ENCODE assay signal across 8 cellular contexts in genomic region chr19:32652893-32653625, GRCh38. TPM values are rescaled to one million over a fixed set of nuclear protein-coding genes. Genes with fewer than 3 reads are reported as not detected.
DNase-seq lines count a peak whose midpoint lies in the region; ATAC-seq and TF ChIP-seq lines count a peak whose summit lies in the region.

No MANE protein-coding gene starts in this region.

- peaks cover 8% of the 10 kb centered on the region for H3K36me3 Mint-ChIP-seq in type B pancreatic cell

- no peak overlapping the region for H3K27ac Mint-ChIP-seq in type B pancreatic cell

- peaks cover 6% of the 10 kb centered on the region for H3K4me1 Mint-ChIP-seq in type B pancreatic cell (ENCODE audit: unreplicated experiment)

- H3K4me3 Mint-ChIP-seq in type B pancreatic cell, result peak overlapping the region; percentile 47

- no peak for TF ChIP-seq CTCF in type B pancreatic cell (conservative IDR thresholded peaks at IDR 0.05)

- H3K9me3 Mint-ChIP-seq in type B pancreatic cell, result no peaks in the 10 kb centered on the region

- peak; percentile 29 to 71 (median 33) for DNase-seq in NCI-H1417 (lab: John Stamatoyannopoulos, UW)
- DNase-seq in NCI-H1417 treated with DMSO at 0.1 percent for 48 hours (lab: John Stamatoyannopoulos, UW), result no peak
- peak; percentile 92 for DNase-seq in left lobe of liver (ENCODE audit: low spot score)
- no peak for DNase-seq in type B pancreatic cell (ENCODE audit: extremely low spot score, unreplicated experiment)
- no peak for DNase-seq in MV-4-11 (lab: John Stamatoyannopoulos, UW)
- DNase-seq in stimulated activated CD4-positive, alpha-beta T cell treated with anti-CD3 and anti-CD28 coated beads, Interleukin-1b, Interleukin-23, amount 100 ng/mL, for 48 hours, result no peak
- no peak for DNase-seq in activated CD4-positive, CD25-positive, alpha-beta regulatory T cell (lab: John Stamatoyannopoulos, UW)

- H3K27ac ChIP-seq in cingulate gyrus (ENCODE audit: low read depth, low read length), result peak overlapping the region; percentile 60

- H3K27me3 Mint-ChIP-seq in type B pancreatic cell, result no peaks in the 10 kb centered on the region

- ATAC-seq in left lobe of liver, result peak; percentile 66

RNA-seq across cellular contexts. Expression of gene ANKRD27, which starts 21.9 kb away (rescaled TPM):
- total RNA-seq in left lobe of liver, result 8.4 TPM
- total RNA-seq in type B pancreatic cell (ENCODE audit: low replicate concordance), result 37.0 and 40.2 TPM in 2 replicates

RNA-seq across cellular contexts. Expression of gene RGS9BP, which starts 22.6 kb away (rescaled TPM):
- total RNA-seq in left lobe of liver (0.10 TPM), type B pancreatic cell (ENCODE audit: low replicate concordance) (1.4 TPM in 2 replicates)

RNA-seq across cellular contexts. Expression of gene NUDT19, which starts 38.6 kb away (rescaled TPM):
- 8.2 TPM for total RNA-seq in left lobe of liver
- 10.8 and 17.1 TPM in 2 replicates for total RNA-seq in type B pancreatic cell (ENCODE audit: low replicate concordance)

Comparison
In these comparisons a context has a peak if more than half of its experiments do, and no peak if none do; other contexts are left out.
1. DNase-seq: peak in NCI-H1417 (3 of 3) and left lobe of liver (single experiment); none in NCI-H1417 treated with DMSO at 0.1 percent for 48 hours (single experiment), type B pancreatic cell (single experiment), MV-4-11 (single experiment), stimulated activated CD4-positive, alpha-beta T cell treated with anti-CD3 and anti-CD28 coated beads, Interleukin-1b, Interleukin-23, amount 100 ng/mL, for 48 hours (single experiment) and activated CD4-positive, CD25-positive, alpha-beta regulatory T cell (0 of 4).